1 cellular context compared by ENCODE assay signal in genomic region chr22:49961601-49962011, GRCh38.
TF ChIP-seq lines count a peak whose summit lies in the region.

No MANE protein-coding gene starts in this region.

TF ChIP-seq in GM23338, 12 proteins besides CTCF, POLR2A, EP300 and RAD21 (continued from another document):
- TF ChIP-seq, protein P1, sequence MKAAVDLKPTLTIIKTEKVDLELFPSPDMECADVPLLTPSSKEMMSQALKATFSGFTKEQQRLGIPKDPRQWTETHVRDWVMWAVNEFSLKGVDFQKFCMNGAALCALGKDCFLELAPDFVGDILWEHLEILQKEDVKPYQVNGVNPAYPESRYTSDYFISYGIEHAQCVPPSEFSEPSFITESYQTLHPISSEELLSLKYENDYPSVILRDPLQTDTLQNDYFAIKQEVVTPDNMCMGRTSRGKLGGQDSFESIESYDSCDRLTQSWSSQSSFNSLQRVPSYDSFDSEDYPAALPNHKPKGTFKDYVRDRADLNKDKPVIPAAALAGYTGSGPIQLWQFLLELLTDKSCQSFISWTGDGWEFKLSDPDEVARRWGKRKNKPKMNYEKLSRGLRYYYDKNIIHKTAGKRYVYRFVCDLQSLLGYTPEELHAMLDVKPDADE (IDR thresholded peaks at IDR 0.05): no peak
- TF ChIP-seq ZNF462 (CRISPR knock-in tag; IDR thresholded peaks at IDR 0.05) (no peak), EZH2 (IDR thresholded peaks at IDR 0.05; ENCODE audit: low read depth, unreplicated experiment) (no peak), ZNF331 (CRISPR knock-in tag; IDR thresholded peaks at IDR 0.05; ENCODE audit: low read depth) (no peak)
